ENCODE assay signal across 17 cellular contexts in genomic region chr10:101845903-101846302, GRCh38. TPM values are rescaled to one million over a fixed set of nuclear protein-coding genes. Genes with fewer than 3 reads are reported as not detected.
DNase-seq lines count a peak whose midpoint lies in the region; ATAC-seq and TF ChIP-seq lines count a peak whose summit lies in the region.
"Had no signal": no experiment of that assay in that cellular context is flagged by ENCODE, and none has a peak within 500 bp of the region (broad histone marks: within the 10 kb centered on the region; RNA-seq: fewer than 3 reads in every experiment).

No MANE protein-coding gene starts in this region.

- 98% methylated on average over 3 of the region's 3 CpGs for WGBS in hepatocyte (ENCODE audit: low lambda C conversion rate, missing lambda C conversion rate)

- H3K9me2 ChIP-seq in hepatocyte (replicated peaks; ENCODE audit: insufficient read depth), result no peaks in the 10 kb centered on the region

- H3K4me3 Mint-ChIP-seq in natural killer cell treated with Interleukin-12 subunit alpha and Interleukin-12 subunit beta and Interleukin-15 and Interleukin-18, amount 100 ng/mL, for 72 hours, result no peak overlapping the region
- no peak overlapping the region for H3K4me3 Mint-ChIP-seq in natural killer cell
- H3K4me3 Mint-ChIP-seq: CD14-positive monocyte; CD8-positive, alpha-beta T cell had no signal

- H4K20me1 ChIP-seq in hepatocyte (ENCODE audit: insufficient read depth, poor library complexity, severe bottlenecking), result peaks cover 16% of the 10 kb centered on the region

- H3K4me2 ChIP-seq in hepatocyte, result no peak overlapping the region

- DNase-seq in DMS 273 (lab: John Stamatoyannopoulos, UW; ENCODE audit: unreplicated experiment) (peak; percentile 74), DMS 273 treated with DMSO at 0.1 percent for 48 hours (lab: John Stamatoyannopoulos, UW) (no peak), natural killer cell (no peak), left lobe of liver (ENCODE audit: low spot score) (peak; percentile 18), hepatocyte (ENCODE audit: low spot score) (no peak), NCI-H1436 treated with DMSO at 0.1 percent for 48 hours (lab: John Stamatoyannopoulos, UW) (no peak)
- peak; percentile 22 for DNase-seq in natural killer cell treated with Interleukin-12 subunit alpha and Interleukin-12 subunit beta and Interleukin-15 and Interleukin-18, amount 100 ng/mL, for 72 hours (ENCODE audit: low spot score)
- no peak for DNase-seq in activated T-cell treated with anti-CD3 and anti-CD28 coated beads, Interleukin-2, amount 50 U/mL, for 1 hour
- DNase-seq: CD8-positive, alpha-beta T cell; COR-L47; DMS53; GF-D8; HCEC 1CT had no signal

- peaks cover 16 to 17% of the 10 kb centered on the region in 2 donors for H3K4me1 Mint-ChIP-seq in natural killer cell treated with Interleukin-12 subunit alpha and Interleukin-12 subunit beta and Interleukin-15 and Interleukin-18, amount 100 ng/mL, for 72 hours (ENCODE audit: low read depth in 2 of 2)
- peaks cover 12 to 27% of the 10 kb centered on the region in 2 donors for H3K4me1 Mint-ChIP-seq in natural killer cell

- no peak overlapping the region for H2AFZ ChIP-seq in hepatocyte

- H3K27ac ChIP-seq in hepatocyte, result no peak overlapping the region
- H3K27ac ChIP-seq: 22Rv1, HL-60 had no signal

- ATAC-seq in natural killer cell treated with Interleukin-12 subunit alpha and Interleukin-12 subunit beta and Interleukin-15 and Interleukin-18, amount 100 ng/mL, for 72 hours, result no peak
- ATAC-seq in natural killer cell (no peak), left lobe of liver (no peak)
- ATAC-seq: CD8-positive, alpha-beta T cell had no signal

- no peaks in the 10 kb centered on the region for H3K36me3 Mint-ChIP-seq in natural killer cell treated with Interleukin-12 subunit alpha and Interleukin-12 subunit beta and Interleukin-15 and Interleukin-18, amount 100 ng/mL, for 72 hours
- H3K36me3 Mint-ChIP-seq in natural killer cell, result no peaks in the 10 kb centered on the region

- no peak overlapping the region for H3K4me3 ChIP-seq in hepatocyte

- no peaks in the 10 kb centered on the region for H3K36me3 ChIP-seq in hepatocyte (replicated peaks; ENCODE audit: insufficient read depth, low read depth)

- intact Hi-C loops in natural killer cell (cut with micrococcal nuclease), result no loop called here

- peaks cover 6 to 10% of the 10 kb centered on the region in 2 donors for H3K27me3 Mint-ChIP-seq in natural killer cell treated with Interleukin-12 subunit alpha and Interleukin-12 subunit beta and Interleukin-15 and Interleukin-18, amount 100 ng/mL, for 72 hours
- H3K27me3 Mint-ChIP-seq in natural killer cell (ENCODE audit: low read depth in 2 of 2), result peaks cover 9 to 15% of the 10 kb centered on the region in 2 donors

- H3K9me3 Mint-ChIP-seq in natural killer cell treated with Interleukin-12 subunit alpha and Interleukin-12 subunit beta and Interleukin-15 and Interleukin-18, amount 100 ng/mL, for 72 hours, result no peaks in the 10 kb centered on the region
- no peaks in the 10 kb centered on the region for H3K9me3 Mint-ChIP-seq in natural killer cell
- H3K9me3 Mint-ChIP-seq: CD8-positive, alpha-beta T cell had no signal

- H3K9me3 ChIP-seq in hepatocyte (ENCODE audit: low read depth), result no peaks in the 10 kb centered on the region

- no peak for TF ChIP-seq CTCF in natural killer cell (IDR thresholded peaks at IDR 0.05)
- no peak for TF ChIP-seq CTCF in hepatocyte (IDR thresholded peaks at IDR 0.05; ENCODE audit: poor library complexity)

- H3K79me2 ChIP-seq in hepatocyte, result no peaks in the 10 kb centered on the region

- peaks cover 14% of the 10 kb centered on the region for H3K27me3 ChIP-seq in hepatocyte

- H3K27ac Mint-ChIP-seq in natural killer cell treated with Interleukin-12 subunit alpha and Interleukin-12 subunit beta and Interleukin-15 and Interleukin-18, amount 100 ng/mL, for 72 hours, result no peak overlapping the region
- no peak overlapping the region for H3K27ac Mint-ChIP-seq in natural killer cell
- H3K27ac Mint-ChIP-seq: CD8-positive, alpha-beta T cell had no signal

- H3K4me1 ChIP-seq in hepatocyte (ENCODE audit: insufficient read depth), result peaks cover under 1% of the 10 kb centered on the region

RNA-seq across cellular contexts. Expression of gene KCNIP2, which starts 2.3 kb away (rescaled TPM):
- 1 to 10 TPM; 2.2 to 6.8 TPM for total RNA-seq in natural killer cell treated with Interleukin-12 subunit alpha and Interleukin-12 subunit beta and Interleukin-15 and Interleukin-18, amount 100 ng/mL, for 72 hours
- total RNA-seq in natural killer cell (1 to 10 TPM in 2 of 3 donors, under 1 TPM in 1; 0.97 to 2.0 (median 1.6) TPM), left lobe of liver (1.4 TPM), hepatocyte (0.36 and 0.87 TPM in 2 replicates)
- 0.96 and 1.0 TPM in 2 replicates for polyA plus RNA-seq in hepatocyte
- total RNA-seq: H4 had no signal

RNA-seq across cellular contexts. Expression of gene OGA, which starts 27.7 kb away (rescaled TPM):
- total RNA-seq in natural killer cell treated with Interleukin-12 subunit alpha and Interleukin-12 subunit beta and Interleukin-15 and Interleukin-18, amount 100 ng/mL, for 72 hours, result 100 to 1,000 TPM; 174 to 237 TPM
- total RNA-seq in natural killer cell (100 to 1,000 TPM; 427 to 488 (median 481) TPM), left lobe of liver (32.8 TPM), hepatocyte (66.4 and 76.8 TPM in 2 replicates)
- 46.1 and 55.7 TPM in 2 replicates for polyA plus RNA-seq in hepatocyte

Comparison
In these comparisons a context has a peak if more than half of its experiments do, and no peak if none do; other contexts are left out.
1. DNase-seq: peak in DMS 273 (single experiment), natural killer cell treated with Interleukin-12 subunit alpha and Interleukin-12 subunit beta and Interleukin-15 and Interleukin-18, amount 100 ng/mL, for 72 hours (single experiment) and left lobe of liver (single experiment); none in DMS 273 treated with DMSO at 0.1 percent for 48 hours (single experiment), natural killer cell (single experiment), hepatocyte (single experiment), activated T-cell treated with anti-CD3 and anti-CD28 coated beads, Interleukin-2, amount 50 U/mL, for 1 hour (single experiment) and NCI-H1436 treated with DMSO at 0.1 percent for 48 hours (single experiment).